In the genomic region with DNA sequence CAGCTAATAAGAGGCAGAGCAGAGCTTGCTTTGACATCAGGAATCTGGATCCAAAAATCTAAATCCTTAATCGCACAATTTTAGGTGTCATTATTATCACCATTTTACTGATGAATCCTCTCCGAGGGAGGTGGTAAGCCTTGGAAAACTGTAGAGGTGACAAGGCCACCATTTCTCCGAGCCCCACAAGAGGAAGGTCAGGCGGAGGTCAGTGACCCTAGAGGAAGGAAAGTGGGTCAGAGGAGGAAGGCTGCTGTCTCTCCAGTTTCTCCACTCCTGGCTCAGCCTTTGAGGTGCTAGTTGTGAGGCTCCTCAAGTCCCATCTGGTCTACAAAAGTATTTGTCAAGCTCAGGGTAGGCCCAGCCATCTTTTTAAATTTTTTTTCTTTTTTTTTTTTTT, we compare ENCODE assay signal across 1 cellular context.
TF ChIP-seq lines count a peak whose summit lies in the region.

No MANE protein-coding gene starts in this region.

TF ChIP-seq in endothelial cell of umbilical vein, 7 proteins besides CTCF, POLR2A, EP300 and RAD21:
- no peak for TF ChIP-seq EZH2 (IDR thresholded peaks at IDR 0.05; ENCODE audit: borderline replicate concordance, low read depth, low read length, severe bottlenecking)
- TF ChIP-seq, protein P1, sequence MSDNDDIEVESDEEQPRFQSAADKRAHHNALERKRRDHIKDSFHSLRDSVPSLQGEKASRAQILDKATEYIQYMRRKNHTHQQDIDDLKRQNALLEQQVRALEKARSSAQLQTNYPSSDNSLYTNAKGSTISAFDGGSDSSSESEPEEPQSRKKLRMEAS (IDR thresholded peaks at IDR 0.05; ENCODE audit: insufficient read depth, insufficient read length), result no peak
- no peak for TF ChIP-seq GATA2 (IDR thresholded peaks at IDR 0.05; ENCODE audit: insufficient read depth, insufficient read length, low read depth, low read length)
- TF ChIP-seq POLR2AphosphoS5 (IDR thresholded peaks at IDR 0.05; ENCODE audit: insufficient read depth, low read depth, low read length), result no peak
- no peak for TF ChIP-seq JUN (IDR thresholded peaks at IDR 0.05; ENCODE audit: borderline replicate concordance, insufficient read depth, insufficient read length, low read depth)
- no peak for TF ChIP-seq FOS (IDR thresholded peaks at IDR 0.05; ENCODE audit: borderline replicate concordance, insufficient read depth, low read length)
- no peak for TF ChIP-seq MYC (IDR thresholded peaks at IDR 0.05; ENCODE audit: low read depth, low read length)
